In the genomic region with DNA sequence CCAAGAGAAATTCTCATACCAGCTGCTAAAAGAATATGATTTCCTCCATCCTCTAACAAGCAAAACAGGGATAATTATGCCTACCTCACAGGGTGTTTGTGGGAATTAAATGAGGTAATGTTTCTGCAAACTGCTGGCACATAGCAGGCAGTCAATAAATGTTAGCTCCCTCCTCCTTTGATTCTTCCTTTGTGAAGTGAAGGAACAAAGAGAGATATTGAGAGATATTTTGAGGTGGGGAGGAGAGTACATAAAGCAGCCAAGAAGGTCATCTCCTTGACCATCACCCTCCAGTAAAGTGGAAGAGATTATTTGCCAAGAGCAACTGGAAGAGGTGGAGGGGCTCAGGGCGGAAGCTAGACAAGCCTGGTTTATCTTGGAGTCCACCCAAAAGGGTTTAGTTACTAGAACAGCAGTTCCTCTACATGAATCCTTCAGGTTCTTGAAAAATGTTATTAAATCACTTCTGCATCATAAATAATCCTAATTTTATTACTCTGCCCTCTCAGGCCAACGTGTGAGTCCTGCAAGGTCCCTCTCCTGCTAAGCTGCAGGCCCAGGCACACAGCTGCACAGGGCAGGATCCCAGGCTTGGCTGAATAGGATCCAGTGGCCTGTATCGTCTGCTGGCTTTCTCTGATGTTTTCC, we compare ENCODE assay signal across 1 cellular context.
A peak's percentile ranks its signal among the peaks of the same experiment; 100 is the strongest.
TF ChIP-seq lines count a peak whose summit lies in the region.

No MANE protein-coding gene starts in this region.

TF ChIP-seq in HEK293, 187 proteins besides CTCF, POLR2A, EP300 and RAD21 (continued from another document and continues in another):
- TF ChIP-seq, protein P1, sequence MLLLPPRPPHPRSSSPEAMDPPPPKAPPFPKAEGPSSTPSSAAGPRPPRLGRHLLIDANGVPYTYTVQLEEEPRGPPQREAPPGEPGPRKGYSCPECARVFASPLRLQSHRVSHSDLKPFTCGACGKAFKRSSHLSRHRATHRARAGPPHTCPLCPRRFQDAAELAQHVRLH (tag by site-specific recombination; IDR thresholded peaks at IDR 0.05) = 0 out of 2 replicates have a peak, but pooled peaks have one; percentile 11
- no peak for TF ChIP-seq ZNF544 (tag by site-specific recombination; IDR thresholded peaks at IDR 0.05)
- TF ChIP-seq YY2 (tag by site-specific recombination; IDR thresholded peaks at IDR 0.05) = no peak
- no peak for TF ChIP-seq ZNF302 (tag by site-specific recombination; IDR thresholded peaks at IDR 0.05; ENCODE audit: low read depth)
- TF ChIP-seq ZFP41 (tag by site-specific recombination; IDR thresholded peaks at IDR 0.05; ENCODE audit: borderline replicate concordance) = no peak
- no peak for TF ChIP-seq ZNF221 (tag by site-specific recombination; IDR thresholded peaks at IDR 0.05; ENCODE audit: borderline replicate concordance)
- 0 out of 2 replicates have a peak, but pooled peaks have one; percentile 16 for TF ChIP-seq KLF10 (tag by site-specific recombination; IDR thresholded peaks at IDR 0.05)
- no peak for TF ChIP-seq SCRT2 (tag by site-specific recombination; IDR thresholded peaks at IDR 0.05)
- no peak for TF ChIP-seq ZNF184 (tag by site-specific recombination; IDR thresholded peaks at IDR 0.05)
- TF ChIP-seq, protein P2, sequence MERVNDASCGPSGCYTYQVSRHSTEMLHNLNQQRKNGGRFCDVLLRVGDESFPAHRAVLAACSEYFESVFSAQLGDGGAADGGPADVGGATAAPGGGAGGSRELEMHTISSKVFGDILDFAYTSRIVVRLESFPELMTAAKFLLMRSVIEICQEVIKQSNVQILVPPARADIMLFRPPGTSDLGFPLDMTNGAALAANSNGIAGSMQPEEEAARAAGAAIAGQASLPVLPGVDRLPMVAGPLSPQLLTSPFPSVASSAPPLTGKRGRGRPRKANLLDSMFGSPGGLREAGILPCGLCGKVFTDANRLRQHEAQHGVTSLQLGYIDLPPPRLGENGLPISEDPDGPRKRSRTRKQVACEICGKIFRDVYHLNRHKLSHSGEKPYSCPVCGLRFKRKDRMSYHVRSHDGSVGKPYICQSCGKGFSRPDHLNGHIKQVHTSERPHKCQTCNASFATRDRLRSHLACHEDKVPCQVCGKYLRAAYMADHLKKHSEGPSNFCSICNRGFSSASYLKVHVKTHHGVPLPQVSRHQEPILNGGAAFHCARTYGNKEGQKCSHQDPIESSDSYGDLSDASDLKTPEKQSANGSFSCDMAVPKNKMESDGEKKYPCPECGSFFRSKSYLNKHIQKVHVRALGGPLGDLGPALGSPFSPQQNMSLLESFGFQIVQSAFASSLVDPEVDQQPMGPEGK (tag by site-specific recombination; IDR thresholded peaks at IDR 0.05) = peak; percentile 45
- TF ChIP-seq ZNF394 (tag by site-specific recombination; IDR thresholded peaks at IDR 0.05; ENCODE audit: borderline replicate concordance) = peak; percentile 36; the same call in 1 of the 2 replicates
- 0 out of 2 replicates have a peak, but pooled peaks have one; percentile 22 for TF ChIP-seq ZNF558 (tag by site-specific recombination; IDR thresholded peaks at IDR 0.05)
- TF ChIP-seq, protein P3, sequence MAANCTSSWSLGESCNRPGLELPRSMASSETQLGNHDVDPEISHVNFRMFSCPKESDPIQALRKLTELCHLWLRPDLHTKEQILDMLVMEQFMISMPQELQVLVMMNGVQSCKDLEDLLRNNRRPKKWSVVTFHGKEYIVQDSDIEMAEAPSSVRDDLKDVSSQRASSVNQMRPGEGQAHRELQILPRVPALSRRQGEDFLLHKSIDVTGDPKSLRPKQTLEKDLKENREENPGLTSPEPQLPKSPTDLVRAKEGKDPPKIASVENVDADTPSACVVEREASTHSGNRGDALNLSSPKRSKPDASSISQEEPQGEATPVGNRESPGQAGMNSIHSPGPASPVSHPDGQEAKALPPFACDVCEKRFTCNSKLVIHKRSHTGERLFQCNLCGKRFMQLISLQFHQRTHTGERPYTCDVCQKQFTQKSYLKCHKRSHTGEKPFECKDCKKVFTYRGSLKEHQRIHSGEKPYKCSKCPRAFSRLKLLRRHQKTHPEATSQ (tag by site-specific recombination; IDR thresholded peaks at IDR 0.05) = no peak
- TF ChIP-seq OVOL3 (tag by site-specific recombination; IDR thresholded peaks at IDR 0.05) = no peak; the same call in 1 of the 2 replicates
- 0 out of 2 replicates have a peak, but pooled peaks have one; percentile 30 for TF ChIP-seq ZSCAN30 (tag by site-specific recombination; IDR thresholded peaks at IDR 0.05)
- no peak for TF ChIP-seq ZNF354C (tag by site-specific recombination; IDR thresholded peaks at IDR 0.05; ENCODE audit: borderline replicate concordance, low read depth)
- TF ChIP-seq ZBTB8A (tag by site-specific recombination; IDR thresholded peaks at IDR 0.05) = peak; percentile 15; the same call in 1 of the 2 replicates
- no peak for TF ChIP-seq SALL2 (tag by site-specific recombination; IDR thresholded peaks at IDR 0.05; ENCODE audit: borderline replicate concordance)
- 0 out of 2 replicates have a peak, but pooled peaks have one; percentile 22 for TF ChIP-seq HOXD13 (CRISPR knock-in tag; IDR thresholded peaks at IDR 0.05; ENCODE audit: borderline replicate concordance)
- no peak for TF ChIP-seq ZNF248 (tag by site-specific recombination; IDR thresholded peaks at IDR 0.05)
- TF ChIP-seq ZNF549 (tag by site-specific recombination; IDR thresholded peaks at IDR 0.05) = no peak
- TF ChIP-seq KLF1 (tag by site-specific recombination; IDR thresholded peaks at IDR 0.05) = peak; percentile 51
- TF ChIP-seq ZFHX2 (tag by site-specific recombination; conservative IDR thresholded peaks at IDR 0.05) = no peak
- no peak; the same call in 1 of the 2 replicates for TF ChIP-seq ZNF423 (tag by site-specific recombination; IDR thresholded peaks at IDR 0.05)
- no peak for TF ChIP-seq ZNF426 (tag by site-specific recombination; IDR thresholded peaks at IDR 0.05)
- no peak for TF ChIP-seq ZNF433 (tag by site-specific recombination; IDR thresholded peaks at IDR 0.05; ENCODE audit: low read depth)
- TF ChIP-seq, protein P4, sequence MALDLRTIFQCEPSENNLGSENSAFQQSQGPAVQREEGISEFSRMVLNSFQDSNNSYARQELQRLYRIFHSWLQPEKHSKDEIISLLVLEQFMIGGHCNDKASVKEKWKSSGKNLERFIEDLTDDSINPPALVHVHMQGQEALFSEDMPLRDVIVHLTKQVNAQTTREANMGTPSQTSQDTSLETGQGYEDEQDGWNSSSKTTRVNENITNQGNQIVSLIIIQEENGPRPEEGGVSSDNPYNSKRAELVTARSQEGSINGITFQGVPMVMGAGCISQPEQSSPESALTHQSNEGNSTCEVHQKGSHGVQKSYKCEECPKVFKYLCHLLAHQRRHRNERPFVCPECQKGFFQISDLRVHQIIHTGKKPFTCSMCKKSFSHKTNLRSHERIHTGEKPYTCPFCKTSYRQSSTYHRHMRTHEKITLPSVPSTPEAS (tag by site-specific recombination; IDR thresholded peaks at IDR 0.05) = no peak
- no peak for TF ChIP-seq ZNF670 (tag by site-specific recombination; IDR thresholded peaks at IDR 0.05; ENCODE audit: low read depth)
- TF ChIP-seq ZNF366 (tag by site-specific recombination; conservative IDR thresholded peaks at IDR 0.05) = peak; percentile 74
- no peak for TF ChIP-seq YY1 (tag by site-specific recombination; IDR thresholded peaks at IDR 0.05)
- no peak for TF ChIP-seq ZFP3 (tag by site-specific recombination; IDR thresholded peaks at IDR 0.05; ENCODE audit: low read depth)
- TF ChIP-seq ZNF211 (tag by site-specific recombination; IDR thresholded peaks at IDR 0.05; ENCODE audit: low read depth) = no peak
- TF ChIP-seq ZBTB17 (tag by site-specific recombination; IDR thresholded peaks at IDR 0.05) = no peak
- TF ChIP-seq ZNF521 (tag by site-specific recombination; IDR thresholded peaks at IDR 0.05) = no peak
- no peak for TF ChIP-seq ZBTB1 (tag by site-specific recombination; IDR thresholded peaks at IDR 0.05)
- TF ChIP-seq, protein P5, sequence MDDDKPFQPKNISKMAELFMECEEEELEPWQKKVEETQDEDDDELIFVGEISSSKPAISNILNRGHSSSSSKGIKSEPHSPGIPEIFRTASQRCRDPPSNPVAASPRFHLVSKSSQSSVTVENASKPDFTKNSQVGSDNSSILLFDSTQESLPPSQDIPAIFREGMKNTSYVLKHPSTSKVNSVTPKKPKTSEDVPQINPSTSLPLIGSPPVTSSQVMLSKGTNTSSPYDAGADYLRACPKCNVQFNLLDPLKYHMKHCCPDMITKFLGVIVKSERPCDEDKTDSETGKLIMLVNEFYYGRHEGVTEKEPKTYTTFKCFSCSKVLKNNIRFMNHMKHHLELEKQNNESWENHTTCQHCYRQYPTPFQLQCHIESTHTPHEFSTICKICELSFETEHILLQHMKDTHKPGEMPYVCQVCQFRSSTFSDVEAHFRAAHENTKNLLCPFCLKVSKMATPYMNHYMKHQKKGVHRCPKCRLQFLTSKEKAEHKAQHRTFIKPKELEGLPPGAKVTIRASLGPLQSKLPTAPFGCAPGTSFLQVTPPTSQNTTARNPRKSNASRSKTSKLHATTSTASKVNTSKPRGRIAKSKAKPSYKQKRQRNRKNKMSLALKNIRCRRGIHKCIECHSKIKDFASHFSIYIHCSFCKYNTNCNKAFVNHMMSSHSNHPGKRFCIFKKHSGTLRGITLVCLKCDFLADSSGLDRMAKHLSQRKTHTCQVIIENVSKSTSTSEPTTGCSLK (tag by site-specific recombination; IDR thresholded peaks at IDR 0.05) = no peak
- TF ChIP-seq, protein P6, sequence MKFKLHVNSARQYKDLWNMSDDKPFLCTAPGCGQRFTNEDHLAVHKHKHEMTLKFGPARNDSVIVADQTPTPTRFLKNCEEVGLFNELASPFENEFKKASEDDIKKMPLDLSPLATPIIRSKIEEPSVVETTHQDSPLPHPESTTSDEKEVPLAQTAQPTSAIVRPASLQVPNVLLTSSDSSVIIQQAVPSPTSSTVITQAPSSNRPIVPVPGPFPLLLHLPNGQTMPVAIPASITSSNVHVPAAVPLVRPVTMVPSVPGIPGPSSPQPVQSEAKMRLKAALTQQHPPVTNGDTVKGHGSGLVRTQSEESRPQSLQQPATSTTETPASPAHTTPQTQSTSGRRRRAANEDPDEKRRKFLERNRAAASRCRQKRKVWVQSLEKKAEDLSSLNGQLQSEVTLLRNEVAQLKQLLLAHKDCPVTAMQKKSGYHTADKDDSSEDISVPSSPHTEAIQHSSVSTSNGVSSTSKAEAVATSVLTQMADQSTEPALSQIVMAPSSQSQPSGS (tag by site-specific recombination; IDR thresholded peaks at IDR 0.05; ENCODE audit: low read depth) = peak; percentile 83
- TF ChIP-seq ZXDB (tag by site-specific recombination; IDR thresholded peaks at IDR 0.05) = peak; percentile 73
- TF ChIP-seq ZNF530 (tag by site-specific recombination; IDR thresholded peaks at IDR 0.05; ENCODE audit: low read depth) = no peak
- TF ChIP-seq ZNF19 (tag by site-specific recombination; IDR thresholded peaks at IDR 0.05; ENCODE audit: low read depth) = no peak
- TF ChIP-seq ZNF311 (tag by site-specific recombination; IDR thresholded peaks at IDR 0.05; ENCODE audit: borderline replicate concordance) = no peak
- no peak for TF ChIP-seq ZNF571 (tag by site-specific recombination; IDR thresholded peaks at IDR 0.05)
- TF ChIP-seq, protein P7, sequence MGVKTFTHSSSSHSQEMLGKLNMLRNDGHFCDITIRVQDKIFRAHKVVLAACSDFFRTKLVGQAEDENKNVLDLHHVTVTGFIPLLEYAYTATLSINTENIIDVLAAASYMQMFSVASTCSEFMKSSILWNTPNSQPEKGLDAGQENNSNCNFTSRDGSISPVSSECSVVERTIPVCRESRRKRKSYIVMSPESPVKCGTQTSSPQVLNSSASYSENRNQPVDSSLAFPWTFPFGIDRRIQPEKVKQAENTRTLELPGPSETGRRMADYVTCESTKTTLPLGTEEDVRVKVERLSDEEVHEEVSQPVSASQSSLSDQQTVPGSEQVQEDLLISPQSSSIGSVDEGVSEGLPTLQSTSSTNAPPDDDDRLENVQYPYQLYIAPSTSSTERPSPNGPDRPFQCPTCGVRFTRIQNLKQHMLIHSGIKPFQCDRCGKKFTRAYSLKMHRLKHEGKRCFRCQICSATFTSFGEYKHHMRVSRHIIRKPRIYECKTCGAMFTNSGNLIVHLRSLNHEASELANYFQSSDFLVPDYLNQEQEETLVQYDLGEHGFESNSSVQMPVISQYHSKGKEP (tag by site-specific recombination; IDR thresholded peaks at IDR 0.05) = 0 out of 2 replicates have a peak, but pooled peaks have one; percentile 38
- no peak for TF ChIP-seq ZNF169 (tag by site-specific recombination; IDR thresholded peaks at IDR 0.05)
- TF ChIP-seq, protein P8, sequence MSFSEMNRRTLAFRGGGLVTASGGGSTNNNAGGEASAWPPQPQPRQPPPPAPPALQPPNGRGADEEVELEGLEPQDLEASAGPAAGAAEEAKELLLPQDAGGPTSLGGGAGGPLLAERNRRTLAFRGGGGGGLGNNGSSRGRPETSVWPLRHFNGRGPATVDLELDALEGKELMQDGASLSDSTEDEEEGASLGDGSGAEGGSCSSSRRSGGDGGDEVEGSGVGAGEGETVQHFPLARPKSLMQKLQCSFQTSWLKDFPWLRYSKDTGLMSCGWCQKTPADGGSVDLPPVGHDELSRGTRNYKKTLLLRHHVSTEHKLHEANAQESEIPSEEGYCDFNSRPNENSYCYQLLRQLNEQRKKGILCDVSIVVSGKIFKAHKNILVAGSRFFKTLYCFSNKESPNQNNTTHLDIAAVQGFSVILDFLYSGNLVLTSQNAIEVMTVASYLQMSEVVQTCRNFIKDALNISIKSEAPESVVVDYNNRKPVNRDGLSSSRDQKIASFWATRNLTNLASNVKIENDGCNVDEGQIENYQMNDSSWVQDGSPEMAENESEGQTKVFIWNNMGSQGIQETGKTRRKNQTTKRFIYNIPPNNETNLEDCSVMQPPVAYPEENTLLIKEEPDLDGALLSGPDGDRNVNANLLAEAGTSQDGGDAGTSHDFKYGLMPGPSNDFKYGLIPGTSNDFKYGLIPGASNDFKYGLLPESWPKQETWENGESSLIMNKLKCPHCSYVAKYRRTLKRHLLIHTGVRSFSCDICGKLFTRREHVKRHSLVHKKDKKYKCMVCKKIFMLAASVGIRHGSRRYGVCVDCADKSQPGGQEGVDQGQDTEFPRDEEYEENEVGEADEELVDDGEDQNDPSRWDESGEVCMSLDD (tag by site-specific recombination; IDR thresholded peaks at IDR 0.05) = no peak
- TF ChIP-seq, protein P9, sequence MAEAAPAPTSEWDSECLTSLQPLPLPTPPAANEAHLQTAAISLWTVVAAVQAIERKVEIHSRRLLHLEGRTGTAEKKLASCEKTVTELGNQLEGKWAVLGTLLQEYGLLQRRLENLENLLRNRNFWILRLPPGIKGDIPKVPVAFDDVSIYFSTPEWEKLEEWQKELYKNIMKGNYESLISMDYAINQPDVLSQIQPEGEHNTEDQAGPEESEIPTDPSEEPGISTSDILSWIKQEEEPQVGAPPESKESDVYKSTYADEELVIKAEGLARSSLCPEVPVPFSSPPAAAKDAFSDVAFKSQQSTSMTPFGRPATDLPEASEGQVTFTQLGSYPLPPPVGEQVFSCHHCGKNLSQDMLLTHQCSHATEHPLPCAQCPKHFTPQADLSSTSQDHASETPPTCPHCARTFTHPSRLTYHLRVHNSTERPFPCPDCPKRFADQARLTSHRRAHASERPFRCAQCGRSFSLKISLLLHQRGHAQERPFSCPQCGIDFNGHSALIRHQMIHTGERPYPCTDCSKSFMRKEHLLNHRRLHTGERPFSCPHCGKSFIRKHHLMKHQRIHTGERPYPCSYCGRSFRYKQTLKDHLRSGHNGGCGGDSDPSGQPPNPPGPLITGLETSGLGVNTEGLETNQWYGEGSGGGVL (tag by site-specific recombination; IDR thresholded peaks at IDR 0.05) = peak; percentile 31; the same call in 1 of the 2 replicates
- 0 out of 2 replicates have a peak, but pooled peaks have one; percentile 38 for TF ChIP-seq ZEB2 (tag by site-specific recombination; IDR thresholded peaks at IDR 0.05)
- no peak for TF ChIP-seq ZNF555 (tag by site-specific recombination; conservative IDR thresholded peaks at IDR 0.05)
- peak; percentile 30; the same call in 1 of the 2 replicates for TF ChIP-seq ZNF10 (tag by site-specific recombination; IDR thresholded peaks at IDR 0.05)
- peak; percentile 69 for TF ChIP-seq ZNF341 (tag by site-specific recombination; IDR thresholded peaks at IDR 0.05; ENCODE audit: low read depth)
